1 cellular context compared by ENCODE assay signal in genomic region chr6:36594816-36595167, GRCh38.
TF ChIP-seq lines count a peak whose summit lies in the region.

No MANE protein-coding gene starts in this region.

TF ChIP-seq in HEK293, 187 proteins besides CTCF, POLR2A, EP300 and RAD21 (continued from another document):
- TF ChIP-seq ZNF626 (tag by site-specific recombination; IDR thresholded peaks at IDR 0.05) (no peak), ZNF391 (tag by site-specific recombination; IDR thresholded peaks at IDR 0.05; ENCODE audit: borderline replicate concordance, low read depth) (no peak), ZNF19 (tag by site-specific recombination; IDR thresholded peaks at IDR 0.05; ENCODE audit: low read depth) (no peak), ZNF585B (tag by site-specific recombination; IDR thresholded peaks at IDR 0.05) (no peak)
- TF ChIP-seq, protein P1, sequence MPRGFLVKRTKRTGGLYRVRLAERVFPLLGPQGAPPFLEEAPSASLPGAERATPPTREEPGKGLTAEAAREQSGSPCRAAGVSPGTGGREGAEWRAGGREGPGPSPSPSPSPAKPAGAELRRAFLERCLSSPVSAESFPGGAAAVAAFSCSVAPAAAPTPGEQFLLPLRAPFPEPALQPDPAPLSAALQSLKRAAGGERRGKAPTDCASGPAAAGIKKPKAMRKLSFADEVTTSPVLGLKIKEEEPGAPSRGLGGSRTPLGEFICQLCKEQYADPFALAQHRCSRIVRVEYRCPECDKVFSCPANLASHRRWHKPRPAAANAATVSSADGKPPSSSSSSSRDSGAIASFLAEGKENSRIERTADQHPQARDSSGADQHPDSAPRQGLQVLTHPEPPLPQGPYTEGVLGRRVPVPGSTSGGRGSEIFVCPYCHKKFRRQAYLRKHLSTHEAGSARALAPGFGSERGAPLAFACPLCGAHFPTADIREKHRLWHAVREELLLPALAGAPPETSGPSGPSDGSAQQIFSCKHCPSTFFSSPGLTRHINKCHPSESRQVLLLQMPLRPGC (tag by site-specific recombination; IDR thresholded peaks at IDR 0.05) = no peak
TF ChIP-seq in HEK293: peak in this region for 0.
